Comparison of ENCODE assay signal across 19 cellular contexts in genomic region chr3:182567666-182568065, GRCh38.
DNase-seq lines count a peak whose midpoint lies in the region.
"Had no signal": no experiment of that assay in that cellular context is flagged by ENCODE, and none has a peak within 500 bp of the region (broad histone marks: within the 10 kb centered on the region; RNA-seq: fewer than 3 reads in every experiment).

No MANE protein-coding gene starts in this region.

- no peaks in the 10 kb centered on the region for H3K36me3 Mint-ChIP-seq in activated T-cell treated with anti-CD3 and anti-CD28 coated beads, Interleukin-2, amount 50 U/mL, for 24 hours (ENCODE audit: low read depth)

- H3K9me3 Mint-ChIP-seq in activated T-cell treated with anti-CD3 and anti-CD28 coated beads, Interleukin-2, amount 50 U/mL, for 24 hours: no peaks in the 10 kb centered on the region
- H3K9me3 Mint-ChIP-seq: activated CD4-positive, alpha-beta memory T cell treated with anti-CD3 and anti-CD28 coated beads, Interleukin-2, amount 10 ng/mL, durations not matched to agents 7 days and 5 days had no signal

- no peak overlapping the region for H3K4me3 Mint-ChIP-seq in activated T-cell treated with anti-CD3 and anti-CD28 coated beads, Interleukin-2, amount 50 U/mL, for 24 hours
- H3K4me3 Mint-ChIP-seq: activated CD4-positive, alpha-beta memory T cell treated with anti-CD3 and anti-CD28 coated beads, Interleukin-2, amount 10 ng/mL, durations not matched to agents 7 days and 5 days; HFFc6 had no signal

- no peaks in the 10 kb centered on the region for H3K4me1 Mint-ChIP-seq in activated T-cell treated with anti-CD3 and anti-CD28 coated beads, Interleukin-2, amount 50 U/mL, for 24 hours (ENCODE audit: low read depth)
- H3K4me1 Mint-ChIP-seq: activated CD4-positive, alpha-beta memory T cell treated with anti-CD3 and anti-CD28 coated beads, Interleukin-2, amount 10 ng/mL, durations not matched to agents 7 days and 5 days had no signal

- H3K27me3 Mint-ChIP-seq in activated T-cell treated with anti-CD3 and anti-CD28 coated beads, Interleukin-2, amount 50 U/mL, for 24 hours: peaks cover 9% of the 10 kb centered on the region
- H3K27me3 Mint-ChIP-seq: activated CD4-positive, alpha-beta memory T cell treated with anti-CD3 and anti-CD28 coated beads, Interleukin-2, amount 10 ng/mL, durations not matched to agents 7 days and 5 days had no signal

- no peak overlapping the region for H3K27ac Mint-ChIP-seq in activated T-cell treated with anti-CD3 and anti-CD28 coated beads, Interleukin-2, amount 50 U/mL, for 24 hours
- H3K27ac Mint-ChIP-seq: activated CD4-positive, alpha-beta memory T cell treated with anti-CD3 and anti-CD28 coated beads, Interleukin-2, amount 10 ng/mL, durations not matched to agents 7 days and 5 days; HFFc6 had no signal

- DNase-seq in COR-L47 (lab: John Stamatoyannopoulos, UW) (peak; percentile 60), NCI-H1417 (lab: John Stamatoyannopoulos, UW) (peak in 2 of 3 experiments; percentile 43 to 70), cerebellar cortex (ENCODE audit: low spot score) (peak; percentile 9), midbrain (lab: John Stamatoyannopoulos, UW) (peak; percentile 64), NCI-H1048 (lab: John Stamatoyannopoulos, UW) (no peak), HuH-7 (ENCODE audit: low spot score) (no peak), NCI-H1105 (lab: John Stamatoyannopoulos, UW) (no peak)
- DNase-seq in activated T-cell treated with anti-CD3 and anti-CD28 coated beads, Interleukin-2, amount 50 U/mL, for 24 hours: no peak
- DNase-seq: activated CD4-positive, alpha-beta memory T cell treated with anti-CD3 and anti-CD28 coated beads, Interleukin-2, amount 10 ng/mL, durations not matched to agents 7 days and 5 days; activated naive CD4-positive, alpha-beta T cell treated with anti-CD3 and anti-CD28 coated beads, Interleukin-2, amount 50 U/mL, for 16 hours; BE2C; HFFc6; IMR-90; left ventricle myocardium inferior; NCI-H1930; ovary; stimulated activated CD4-positive, alpha-beta T cell treated with anti-CD3 and anti-CD28 coated beads, Interleukin-2, amount 100 ng/mL, for 48 hours; stimulated activated naive CD4-positive, alpha-beta T cell treated with Interleukin-2 at 50 U/mL for 16 hours; T-helper 2 cell had no signal

Comparison
In these comparisons a context has a peak if more than half of its experiments do, and no peak if none do; other contexts are left out.
1. DNase-seq: peak in COR-L47 (single experiment), NCI-H1417 (2 of 3), cerebellar cortex (single experiment) and midbrain (single experiment); none in NCI-H1048 (single experiment), HuH-7 (single experiment), NCI-H1105 (single experiment) and activated T-cell treated with anti-CD3 and anti-CD28 coated beads, Interleukin-2, amount 50 U/mL, for 24 hours (single experiment).